In the genomic region with DNA sequence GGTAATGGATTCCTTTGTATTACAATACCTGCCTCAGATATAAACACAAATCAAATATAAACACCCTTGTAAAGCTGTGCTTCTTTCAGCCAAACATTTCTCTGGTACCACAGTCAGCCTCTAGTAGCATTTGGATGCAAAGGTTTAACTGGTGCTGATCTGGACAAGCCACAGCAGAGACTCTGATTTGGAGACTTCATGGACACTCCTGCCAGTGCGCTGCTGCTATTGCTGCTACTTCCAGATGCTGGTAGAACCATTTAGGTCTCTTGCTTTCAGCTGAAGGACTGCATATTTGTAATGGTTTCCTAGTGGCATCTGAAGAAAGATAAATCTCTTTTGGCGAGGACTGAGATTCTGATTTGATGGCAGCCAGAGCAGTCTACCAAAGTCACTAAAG, we compare ENCODE assay signal across 1 cellular context.
TF ChIP-seq lines count a peak whose summit lies in the region.

No MANE protein-coding gene starts in this region.

TF ChIP-seq in IMR-90, 13 proteins besides CTCF, POLR2A, EP300 and RAD21:
- TF ChIP-seq BHLHE40 (IDR thresholded peaks at IDR 0.05; ENCODE audit: low read depth, low read length) (no peak), CEBPB (IDR thresholded peaks at IDR 0.05; ENCODE audit: low read depth, low read length) (no peak), RCOR1 (IDR thresholded peaks at IDR 0.05; ENCODE audit: insufficient replicate concordance, low read length) (no peak), CHD1 (IDR thresholded peaks at IDR 0.05; ENCODE audit: low read depth, low read length) (no peak), MXI1 (IDR thresholded peaks at IDR 0.05; ENCODE audit: borderline replicate concordance, low read depth, low read length) (no peak), SMC3 (IDR thresholded peaks at IDR 0.05; ENCODE audit: low read depth, low read length) (no peak), RFX5 (IDR thresholded peaks at IDR 0.05; ENCODE audit: low read depth, low read length) (no peak), MAFK (IDR thresholded peaks at IDR 0.05; ENCODE audit: low read depth, low read length) (no peak), MAZ (IDR thresholded peaks at IDR 0.05; ENCODE audit: borderline replicate concordance, low read depth, low read length) (no peak)
- TF ChIP-seq, protein P1, sequence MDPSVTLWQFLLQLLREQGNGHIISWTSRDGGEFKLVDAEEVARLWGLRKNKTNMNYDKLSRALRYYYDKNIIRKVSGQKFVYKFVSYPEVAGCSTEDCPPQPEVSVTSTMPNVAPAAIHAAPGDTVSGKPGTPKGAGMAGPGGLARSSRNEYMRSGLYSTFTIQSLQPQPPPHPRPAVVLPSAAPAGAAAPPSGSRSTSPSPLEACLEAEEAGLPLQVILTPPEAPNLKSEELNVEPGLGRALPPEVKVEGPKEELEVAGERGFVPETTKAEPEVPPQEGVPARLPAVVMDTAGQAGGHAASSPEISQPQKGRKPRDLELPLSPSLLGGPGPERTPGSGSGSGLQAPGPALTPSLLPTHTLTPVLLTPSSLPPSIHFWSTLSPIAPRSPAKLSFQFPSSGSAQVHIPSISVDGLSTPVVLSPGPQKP (IDR thresholded peaks at IDR 0.05; ENCODE audit: borderline replicate concordance, low read depth, low read length), result no peak
- TF ChIP-seq, protein P2, sequence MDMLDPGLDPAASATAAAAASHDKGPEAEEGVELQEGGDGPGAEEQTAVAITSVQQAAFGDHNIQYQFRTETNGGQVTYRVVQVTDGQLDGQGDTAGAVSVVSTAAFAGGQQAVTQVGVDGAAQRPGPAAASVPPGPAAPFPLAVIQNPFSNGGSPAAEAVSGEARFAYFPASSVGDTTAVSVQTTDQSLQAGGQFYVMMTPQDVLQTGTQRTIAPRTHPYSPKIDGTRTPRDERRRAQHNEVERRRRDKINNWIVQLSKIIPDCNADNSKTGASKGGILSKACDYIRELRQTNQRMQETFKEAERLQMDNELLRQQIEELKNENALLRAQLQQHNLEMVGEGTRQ (IDR thresholded peaks at IDR 0.05; ENCODE audit: low read depth, low read length), result no peak
